2 cellular contexts compared by ENCODE assay signal in the genomic region with DNA sequence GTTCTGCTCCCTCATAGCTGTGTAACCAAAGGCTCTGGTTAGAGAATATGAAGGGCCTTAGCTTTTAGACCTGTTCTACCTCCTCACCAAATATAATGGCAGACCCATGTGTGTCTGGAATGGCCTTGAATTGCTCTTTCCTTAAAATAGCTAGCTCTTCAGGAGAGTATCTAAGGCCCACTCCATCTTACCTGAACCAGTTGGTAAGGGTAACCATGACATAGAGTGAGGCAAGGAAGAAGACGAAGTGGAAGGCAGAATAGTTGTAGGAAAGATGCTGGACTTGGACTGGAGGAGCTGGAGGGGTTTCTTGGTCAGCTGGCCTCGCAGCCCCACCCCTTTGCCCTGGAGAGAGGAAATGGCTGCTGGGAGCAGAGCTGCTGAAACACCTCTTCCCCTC.
TF ChIP-seq lines count a peak whose summit lies in the region.

No MANE protein-coding gene starts in this region.

TF ChIP-seq in SK-N-SH, 30 proteins besides CTCF, POLR2A, EP300 and RAD21:
- TF ChIP-seq RCOR1 (IDR thresholded peaks at IDR 0.05; ENCODE audit: low read length) (no peak), NFIC (IDR thresholded peaks at IDR 0.05; ENCODE audit: borderline replicate concordance) (no peak), JUND (IDR thresholded peaks at IDR 0.05) (no peak), EZH2phosphoT487 (IDR thresholded peaks at IDR 0.05; ENCODE audit: borderline replicate concordance, low read depth) (no peak), NRF1 (IDR thresholded peaks at IDR 0.05; ENCODE audit: low read depth, low read length) (no peak), TEAD4 (IDR thresholded peaks at IDR 0.05; ENCODE audit: borderline replicate concordance, insufficient read depth) (no peak)
- TF ChIP-seq, protein P1, sequence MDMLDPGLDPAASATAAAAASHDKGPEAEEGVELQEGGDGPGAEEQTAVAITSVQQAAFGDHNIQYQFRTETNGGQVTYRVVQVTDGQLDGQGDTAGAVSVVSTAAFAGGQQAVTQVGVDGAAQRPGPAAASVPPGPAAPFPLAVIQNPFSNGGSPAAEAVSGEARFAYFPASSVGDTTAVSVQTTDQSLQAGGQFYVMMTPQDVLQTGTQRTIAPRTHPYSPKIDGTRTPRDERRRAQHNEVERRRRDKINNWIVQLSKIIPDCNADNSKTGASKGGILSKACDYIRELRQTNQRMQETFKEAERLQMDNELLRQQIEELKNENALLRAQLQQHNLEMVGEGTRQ (IDR thresholded peaks at IDR 0.05; ENCODE audit: borderline replicate concordance, low read depth, low read length) = no peak

TF ChIP-seq in SK-N-SH treated with all-trans-retinoic acid at 6 μM for 48 hours, 23 proteins besides CTCF, POLR2A, EP300 and RAD21:
- TF ChIP-seq ZNF565 (CRISPR knock-in tag; conservative IDR thresholded peaks at IDR 0.05; ENCODE audit: low read depth) (no peak), POU6F1 (CRISPR knock-in tag; IDR thresholded peaks at IDR 0.05; ENCODE audit: borderline replicate concordance, low read depth) (no peak), ZNF70 (CRISPR knock-in tag; IDR thresholded peaks at IDR 0.05) (no peak), GLIS3 (CRISPR knock-in tag; IDR thresholded peaks at IDR 0.05) (no peak), ESRRG (CRISPR knock-in tag; IDR thresholded peaks at IDR 0.05) (no peak), ZFP30 (CRISPR knock-in tag; IDR thresholded peaks at IDR 0.05) (no peak), CSDC2 (CRISPR knock-in tag; IDR thresholded peaks at IDR 0.05) (no peak), TOX (CRISPR knock-in tag; IDR thresholded peaks at IDR 0.05; ENCODE audit: borderline replicate concordance) (no peak), PPARA (CRISPR knock-in tag; IDR thresholded peaks at IDR 0.05; ENCODE audit: borderline replicate concordance) (no peak)
- TF ChIP-seq, protein P2, sequence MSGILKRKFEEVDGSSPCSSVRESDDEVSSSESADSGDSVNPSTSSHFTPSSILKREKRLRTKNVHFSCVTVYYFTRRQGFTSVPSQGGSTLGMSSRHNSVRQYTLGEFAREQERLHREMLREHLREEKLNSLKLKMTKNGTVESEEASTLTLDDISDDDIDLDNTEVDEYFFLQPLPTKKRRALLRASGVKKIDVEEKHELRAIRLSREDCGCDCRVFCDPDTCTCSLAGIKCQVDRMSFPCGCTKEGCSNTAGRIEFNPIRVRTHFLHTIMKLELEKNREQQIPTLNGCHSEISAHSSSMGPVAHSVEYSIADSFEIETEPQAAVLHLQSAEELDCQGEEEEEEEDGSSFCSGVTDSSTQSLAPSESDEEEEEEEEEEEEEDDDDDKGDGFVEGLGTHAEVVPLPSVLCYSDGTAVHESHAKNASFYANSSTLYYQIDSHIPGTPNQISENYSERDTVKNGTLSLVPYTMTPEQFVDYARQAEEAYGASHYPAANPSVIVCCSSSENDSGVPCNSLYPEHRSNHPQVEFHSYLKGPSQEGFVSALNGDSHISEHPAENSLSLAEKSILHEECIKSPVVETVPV (CRISPR knock-in tag; IDR thresholded peaks at IDR 0.05) = no peak
